8 cellular contexts compared by ENCODE assay signal in genomic region chr2:102251042-102251848, GRCh38.
A peak's percentile ranks its signal among the peaks of the same experiment; 100 is the strongest.
DNase-seq lines count a peak whose midpoint lies in the region; ATAC-seq and TF ChIP-seq lines count a peak whose summit lies in the region.

No MANE protein-coding gene starts in this region.

- no peak for TF ChIP-seq POLR2A in heart left ventricle (IDR thresholded peaks at IDR 0.05)

- H3K9me3 ChIP-seq in heart left ventricle = no peaks in the 10 kb centered on the region

- H3K27me3 ChIP-seq in heart left ventricle = peaks cover 0 to 19% (median 3%) of the 10 kb centered on the region in 9 donors

- intact Hi-C loops in heart left ventricle (cut with DNase I) = loop anchor here in 7 of 10 donors (2.0 to 10.0 kb wide), 6 partner anchors 86 to 196 kb away; partner anchors contain the start of gene IL18R1 (in 1 of the 7)

- TF ChIP-seq CTCF in GM13976 (IDR thresholded peaks at IDR 0.05; ENCODE audit: borderline replicate concordance, control extremely low read depth, extremely low read depth, insufficient read depth, missing control alignments) (peak; percentile 67), heart left ventricle (IDR thresholded peaks at IDR 0.05) (peak; percentile 53 to 78 (median 66))

- peak; percentile 76 for DNase-seq in GM13976 (ENCODE audit: low spot score)
- peak; percentile 18 to 67 for DNase-seq in NCI-H526 (lab: John Stamatoyannopoulos, UW)
- DNase-seq in activated effector memory CD4-positive, alpha-beta T cell treated with anti-CD3 and anti-CD28 coated beads, Interleukin-2, amount 50 U/mL, for 16 hours = peak; percentile 88
- peak; percentile 51 to 81 (median 63) for DNase-seq in heart left ventricle
- peak; percentile 82 for DNase-seq in retina

- H3K27ac ChIP-seq in heart left ventricle = peak overlapping the region in 3 of 12 donors; percentile 15 to 74 (median 45)

- H3K36me3 ChIP-seq in heart left ventricle = no peaks in the 10 kb centered on the region

- WGBS in heart left ventricle, 4 donors = 3 to 9% (median 7%) methylated on average over 46 to 52 of the region's 52 CpGs

- ATAC-seq in heart left ventricle (peak; percentile 63 to 86 (median 78)), GM21447 (IDR thresholded peaks at IDR 0.05; ENCODE audit: unreplicated experiment) (no peak), GM21528 (IDR thresholded peaks at IDR 0.05; ENCODE audit: low FRiP score, unreplicated experiment) (no peak), HG02571 (IDR thresholded peaks at IDR 0.05; ENCODE audit: unreplicated experiment) (no peak)

- H3K4me3 ChIP-seq in heart left ventricle = peak overlapping the region in 11 of 12 donors; percentile 25 to 61 (median 45)

- H3K4me1 ChIP-seq in heart left ventricle = peaks cover 0 to 29% (median 7%) of the 10 kb centered on the region in 12 donors

- in situ Hi-C loops in GM13976 (cut with MboI; ENCODE audit: low sequenced_read_pairs, unreplicated experiment) = loop anchor here (10.0 kb wide), 2 partner anchors 104 to 194 kb away; partner anchors contain the start of gene IL18R1

Comparison
In these comparisons a context has a peak if more than half of its experiments do, and no peak if none do; other contexts are left out.
1. ATAC-seq: peak in heart left ventricle (4 of 4); none in GM21447 (single experiment), GM21528 (single experiment) and HG02571 (single experiment).
2. Peak in every context shown above with its lines, with median percentiles within 50 percentile points of each other: DNase-seq.